Comparison of ENCODE assay signal across 1 cellular context in genomic region chr16:55701442-55702319, GRCh38.
A peak's percentile ranks its signal among the peaks of the same experiment; 100 is the strongest.
TF ChIP-seq lines count a peak whose summit lies in the region.

No MANE protein-coding gene starts in this region.

TF ChIP-seq in HEK293, 187 proteins besides CTCF, POLR2A, EP300 and RAD21 (continued from another document):
- TF ChIP-seq, protein P1, sequence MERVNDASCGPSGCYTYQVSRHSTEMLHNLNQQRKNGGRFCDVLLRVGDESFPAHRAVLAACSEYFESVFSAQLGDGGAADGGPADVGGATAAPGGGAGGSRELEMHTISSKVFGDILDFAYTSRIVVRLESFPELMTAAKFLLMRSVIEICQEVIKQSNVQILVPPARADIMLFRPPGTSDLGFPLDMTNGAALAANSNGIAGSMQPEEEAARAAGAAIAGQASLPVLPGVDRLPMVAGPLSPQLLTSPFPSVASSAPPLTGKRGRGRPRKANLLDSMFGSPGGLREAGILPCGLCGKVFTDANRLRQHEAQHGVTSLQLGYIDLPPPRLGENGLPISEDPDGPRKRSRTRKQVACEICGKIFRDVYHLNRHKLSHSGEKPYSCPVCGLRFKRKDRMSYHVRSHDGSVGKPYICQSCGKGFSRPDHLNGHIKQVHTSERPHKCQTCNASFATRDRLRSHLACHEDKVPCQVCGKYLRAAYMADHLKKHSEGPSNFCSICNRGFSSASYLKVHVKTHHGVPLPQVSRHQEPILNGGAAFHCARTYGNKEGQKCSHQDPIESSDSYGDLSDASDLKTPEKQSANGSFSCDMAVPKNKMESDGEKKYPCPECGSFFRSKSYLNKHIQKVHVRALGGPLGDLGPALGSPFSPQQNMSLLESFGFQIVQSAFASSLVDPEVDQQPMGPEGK (tag by site-specific recombination; IDR thresholded peaks at IDR 0.05) = no peak
- no peak for TF ChIP-seq ZFHX2 (tag by site-specific recombination; conservative IDR thresholded peaks at IDR 0.05)
- TF ChIP-seq ZNF394 (tag by site-specific recombination; IDR thresholded peaks at IDR 0.05; ENCODE audit: borderline replicate concordance) = no peak
- TF ChIP-seq ZNF423 (tag by site-specific recombination; IDR thresholded peaks at IDR 0.05) = 0 out of 2 replicates have a peak, but pooled peaks have one; percentile 40
- peak; percentile 79 for TF ChIP-seq ZIC2 (tag by site-specific recombination; IDR thresholded peaks at IDR 0.05)
- TF ChIP-seq ZNF112 (tag by site-specific recombination; IDR thresholded peaks at IDR 0.05) = no peak
- no peak for TF ChIP-seq ZSCAN16 (tag by site-specific recombination; IDR thresholded peaks at IDR 0.05)
- no peak for TF ChIP-seq ZNF202 (tag by site-specific recombination; IDR thresholded peaks at IDR 0.05; ENCODE audit: borderline replicate concordance)
